Comparison of ENCODE assay signal across 1 cellular context in genomic region chr19:35040826-35041547, GRCh38.
TF ChIP-seq lines count a peak whose summit lies in the region.

No MANE protein-coding gene starts in this region.

TF ChIP-seq in K562, 482 proteins besides CTCF, POLR2A, EP300 and RAD21 (continued from another document and continues in another):
- peak; percentile 54; the same call in 1 of the 2 replicates for TF ChIP-seq AFF4 (CRISPR knock-in tag; IDR thresholded peaks at IDR 0.05)
- no peak for TF ChIP-seq ZNF212 (CRISPR knock-in tag; IDR thresholded peaks at IDR 0.05)
- TF ChIP-seq HSF4 (CRISPR knock-in tag; IDR thresholded peaks at IDR 0.05; ENCODE audit: borderline replicate concordance): no peak
- TF ChIP-seq FOXO4 (CRISPR knock-in tag; IDR thresholded peaks at IDR 0.05): no peak
- TF ChIP-seq DMBX1 (CRISPR knock-in tag; IDR thresholded peaks at IDR 0.05; ENCODE audit: borderline replicate concordance): peak; percentile 90
- no peak for TF ChIP-seq TEAD2 (tag; IDR thresholded peaks at IDR 0.05)
- TF ChIP-seq KAT7 (CRISPR knock-in tag; IDR thresholded peaks at IDR 0.05; ENCODE audit: borderline replicate concordance): peak; percentile 39; the same call in 1 of the 2 replicates
- no peak for TF ChIP-seq ELK3 (CRISPR knock-in tag; IDR thresholded peaks at IDR 0.05)
- TF ChIP-seq ZNF764 (CRISPR knock-in tag; IDR thresholded peaks at IDR 0.05; ENCODE audit: low read depth): no peak
- TF ChIP-seq CXXC5 (CRISPR knock-in tag; IDR thresholded peaks at IDR 0.05): peak; percentile 96
- TF ChIP-seq MCM3 (IDR thresholded peaks at IDR 0.05): no peak
- no peak for TF ChIP-seq SFPQ (IDR thresholded peaks at IDR 0.05; ENCODE audit: low read depth, low read length)
- peak; percentile 81 for TF ChIP-seq CREB3L1 (IDR thresholded peaks at IDR 0.05; ENCODE audit: borderline replicate concordance, low read depth)
- no peak for TF ChIP-seq TCF7 (IDR thresholded peaks at IDR 0.05; ENCODE audit: borderline replicate concordance)
- peak in 1 of 2 experiments; percentile 32 for TF ChIP-seq AFF1 (IDR thresholded peaks at IDR 0.05; ENCODE audit: low read depth in 1 of 2, partially characterized antibody in 2 of 2)
- no peak for TF ChIP-seq SMARCB1 (IDR thresholded peaks at IDR 0.05; ENCODE audit: insufficient read length, low read depth)
- no peak for TF ChIP-seq ZBED1 (IDR thresholded peaks at IDR 0.05)
- peak; percentile 14; the same call in 1 of the 2 replicates for TF ChIP-seq ZNF239 (CRISPR knock-in tag; IDR thresholded peaks at IDR 0.05)
- peak; percentile 58; the same call in 1 of the 2 replicates for TF ChIP-seq REST (CRISPR knock-in tag; IDR thresholded peaks at IDR 0.05; ENCODE audit: low read depth)
- TF ChIP-seq ZNF592 (IDR thresholded peaks at IDR 0.05): peak; percentile 87
- no peak; the same call in 1 of the 2 replicates for TF ChIP-seq IRF9 (tag; IDR thresholded peaks at IDR 0.05)
- 0 out of 2 replicates have a peak, but pooled peaks have one; percentile 37 for TF ChIP-seq CREB3 (tag; conservative IDR thresholded peaks at IDR 0.05; ENCODE audit: low read depth)
- peak; percentile 22; the same call in 1 of the 2 replicates for TF ChIP-seq MBD2 (IDR thresholded peaks at IDR 0.05; ENCODE audit: borderline replicate concordance, low read depth)
- TF ChIP-seq ZKSCAN1 (IDR thresholded peaks at IDR 0.05; ENCODE audit: low read depth, low read length): no peak
- TF ChIP-seq CHCHD3 (CRISPR knock-in tag; IDR thresholded peaks at IDR 0.05): no peak
- TF ChIP-seq NR2C1 (IDR thresholded peaks at IDR 0.05): peak; percentile 72; the same call in 1 of the 2 replicates
- TF ChIP-seq NR2C1 (tag; IDR thresholded peaks at IDR 0.05): peak; percentile 86
- TF ChIP-seq L3MBTL2 (IDR thresholded peaks at IDR 0.05): peak; percentile 73
- TF ChIP-seq ZNF785 (CRISPR knock-in tag; IDR thresholded peaks at IDR 0.05): no peak
- peak; percentile 75; the same call in 1 of the 2 replicates for TF ChIP-seq NCOA1 (IDR thresholded peaks at IDR 0.05; ENCODE audit: low read depth)
